Comparison of ENCODE assay signal across 15 cellular contexts in the genomic region with DNA sequence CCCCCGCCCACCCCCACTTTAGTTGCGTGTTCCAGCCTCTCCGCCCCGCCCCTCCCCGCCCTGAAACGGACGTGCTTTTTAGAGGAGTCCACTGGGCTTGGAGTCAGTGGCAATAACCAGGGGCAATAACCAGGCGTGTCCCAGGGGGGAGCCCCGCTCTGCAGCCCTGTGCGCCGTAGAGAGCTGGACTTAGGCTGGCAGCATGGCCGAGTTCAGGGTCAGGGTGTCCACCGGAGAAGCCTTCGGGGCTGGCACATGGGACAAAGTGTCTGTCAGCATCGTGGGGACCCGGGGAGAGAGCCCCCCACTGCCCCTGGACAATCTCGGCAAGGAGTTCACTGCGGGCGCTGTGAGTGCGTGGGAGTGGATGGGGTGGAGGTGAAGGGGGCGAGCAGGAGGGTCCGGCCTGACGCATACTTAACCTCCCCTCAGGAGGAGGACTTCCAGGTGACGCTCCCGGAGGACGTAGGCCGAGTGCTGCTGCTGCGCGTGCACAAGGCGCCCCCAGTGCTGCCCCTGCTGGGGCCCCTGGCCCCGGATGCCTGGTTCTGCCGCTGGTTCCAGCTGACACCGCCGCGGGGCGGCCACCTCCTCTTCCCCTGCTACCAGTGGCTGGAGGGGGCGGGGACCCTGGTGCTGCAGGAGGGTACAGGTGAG. TPM values are rescaled to one million over a fixed set of nuclear protein-coding genes. Genes with fewer than 3 reads are reported as not detected.
DNase-seq lines count a peak whose midpoint lies in the region; ATAC-seq and TF ChIP-seq lines count a peak whose summit lies in the region.
"Had no signal": no experiment of that assay in that cellular context is flagged by ENCODE, and none has a peak within 500 bp of the region (broad histone marks: within the 10 kb centered on the region; RNA-seq: fewer than 3 reads in every experiment).

A gene with protein sequence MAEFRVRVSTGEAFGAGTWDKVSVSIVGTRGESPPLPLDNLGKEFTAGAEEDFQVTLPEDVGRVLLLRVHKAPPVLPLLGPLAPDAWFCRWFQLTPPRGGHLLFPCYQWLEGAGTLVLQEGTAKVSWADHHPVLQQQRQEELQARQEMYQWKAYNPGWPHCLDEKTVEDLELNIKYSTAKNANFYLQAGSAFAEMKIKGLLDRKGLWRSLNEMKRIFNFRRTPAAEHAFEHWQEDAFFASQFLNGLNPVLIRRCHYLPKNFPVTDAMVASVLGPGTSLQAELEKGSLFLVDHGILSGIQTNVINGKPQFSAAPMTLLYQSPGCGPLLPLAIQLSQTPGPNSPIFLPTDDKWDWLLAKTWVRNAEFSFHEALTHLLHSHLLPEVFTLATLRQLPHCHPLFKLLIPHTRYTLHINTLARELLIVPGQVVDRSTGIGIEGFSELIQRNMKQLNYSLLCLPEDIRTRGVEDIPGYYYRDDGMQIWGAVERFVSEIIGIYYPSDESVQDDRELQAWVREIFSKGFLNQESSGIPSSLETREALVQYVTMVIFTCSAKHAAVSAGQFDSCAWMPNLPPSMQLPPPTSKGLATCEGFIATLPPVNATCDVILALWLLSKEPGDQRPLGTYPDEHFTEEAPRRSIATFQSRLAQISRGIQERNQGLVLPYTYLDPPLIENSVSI (plus strand): TSS at position 106 of the 657 bp plus-strand sequence. CDS start 97 bp downstream, at position 203.

- no peak for TF ChIP-seq CTCF in fibroblast of mammary gland (conservative IDR thresholded peaks at IDR 0.05; ENCODE audit: control insufficient read depth, insufficient read depth, low read depth, low read length)
- no peak for TF ChIP-seq CTCF in upper lobe of right lung (IDR thresholded peaks at IDR 0.05)
- no peak for TF ChIP-seq CTCF in MM.1S (IDR thresholded peaks at IDR 0.05; ENCODE audit: low read length)

- H4K91ac ChIP-seq in neuronal stem cell (ENCODE audit: low read depth, low read length, poor library complexity) = no peak within 1 kb of the TSS

- ATAC-seq in right cardiac atrium (peak; percentile 17 to 33), Right ventricle myocardium inferior (no peak), upper lobe of right lung (peak; percentile 79), HG02973 (IDR thresholded peaks at IDR 0.05; ENCODE audit: unreplicated experiment) (no peak)

- DNase-seq in right cardiac atrium = peak in 1 of 3 donors; percentile 67
- DNase-seq in Right ventricle myocardium inferior (ENCODE audit: missing footprints) = no peak
- DNase-seq in fibroblast of mammary gland (ENCODE audit: low read depth) = no peak
- no peak for DNase-seq in neuronal stem cell (ENCODE audit: low spot score)
- DNase-seq in upper lobe of right lung = peak; percentile 92
- no peak for DNase-seq in MM.1S
- DNase-seq in NCI-H1694 (lab: John Stamatoyannopoulos, UW) = no peak
- DNase-seq: activated CD4-positive, alpha-beta T cell treated with anti-CD3 and anti-CD28 coated beads, Interleukin-2, amount 50 U/mL, for 4 hours; activated naive CD4-positive, alpha-beta T cell treated with Interleukin-2 at 50 U/mL for 16 hours; dermis blood vessel endothelial cell; NCI-H1436 treated with DMSO at 0.1 percent for 48 hours; stimulated activated naive CD4-positive, alpha-beta T cell treated with Interleukin-2 at 50 U/mL for 16 hours had no signal

- no peaks in the 10 kb centered on the region for H3K79me2 ChIP-seq in MM.1S (ENCODE audit: low read length)

- no peak within 1 kb of the TSS for H2BK120ac ChIP-seq in neuronal stem cell (ENCODE audit: low read depth, low read length)

- H3K9me3 ChIP-seq in right cardiac atrium (ENCODE audit: control insufficient read depth, low read length) = no peaks in the 10 kb centered on the region
- H3K9me3 ChIP-seq in neuronal stem cell (replicated peaks in 1 of 2; ENCODE audit: control insufficient read depth in 2 of 2, insufficient read depth in 1 of 2, low read depth in 1 of 2, low read length in 2 of 2) = peaks cover 0 to 2% of the 10 kb centered on the region in 2 donors
- H3K9me3 ChIP-seq in upper lobe of right lung = no peaks in the 10 kb centered on the region
- H3K9me3 ChIP-seq in MM.1S (replicated peaks; ENCODE audit: insufficient read depth, low read length) = no peaks in the 10 kb centered on the region

- H3K23ac ChIP-seq in neuronal stem cell (ENCODE audit: low read depth, low read length, poor library complexity) = peak within 1 kb of the TSS; percentile 34

- H3K4me2 ChIP-seq in neuronal stem cell (ENCODE audit: insufficient read depth, low read length, poor library complexity, severe bottlenecking) (peak within 1 kb of the TSS; percentile 31), MM.1S (ENCODE audit: low read depth, low read length) (no peak within 1 kb of the TSS)

- H3K36me3 ChIP-seq in neuronal stem cell (replicated peaks in 1 of 2; ENCODE audit: control insufficient read depth in 2 of 2, insufficient read depth in 2 of 2, low read length in 2 of 2) = no peaks in the 10 kb centered on the region
- H3K36me3 ChIP-seq in upper lobe of right lung = no peaks in the 10 kb centered on the region
- H3K36me3 ChIP-seq in MM.1S (replicated peaks; ENCODE audit: insufficient read depth, low read length) = no peaks in the 10 kb centered on the region

- H2BK15ac ChIP-seq in neuronal stem cell (ENCODE audit: low read length) = peak within 1 kb of the TSS; percentile 21

- H3K9ac ChIP-seq in neuronal stem cell (ENCODE audit: low read depth, low read length, poor library complexity) (peak within 1 kb of the TSS; percentile 44), MM.1S (ENCODE audit: low read length) (no peak within 1 kb of the TSS)

- no peak within 1 kb of the TSS for H2AK5ac ChIP-seq in neuronal stem cell (ENCODE audit: low read depth, low read length)

- peak within 1 kb of the TSS; percentile 8 for H3K18ac ChIP-seq in neuronal stem cell (ENCODE audit: low read length)

- intact Hi-C loops in right cardiac atrium (cut with DNase I) = no loop called here
- intact Hi-C loops in Right ventricle myocardium inferior (cut with DNase I) = no loop called here
- intact Hi-C loops in upper lobe of right lung (cut with DNase I) = no loop called here

- H3K9me2 ChIP-seq in MM.1S (replicated peaks; ENCODE audit: insufficient read depth, low read length) = no peaks in the 10 kb centered on the region

- H3K27ac ChIP-seq in right cardiac atrium (ENCODE audit: low read length) (no peak within 1 kb of the TSS), neuronal stem cell (replicated peaks; ENCODE audit: low read length) (no peak within 1 kb of the TSS), upper lobe of right lung (peak within 1 kb of the TSS; percentile 83), MM.1S (ENCODE audit: low read length) (no peak within 1 kb of the TSS)

- H3F3A ChIP-seq in MM.1S (ENCODE audit: insufficient read depth, low read length) = no peaks in the 10 kb centered on the region

- peak within 1 kb of the TSS; percentile 38 for H3K14ac ChIP-seq in neuronal stem cell (ENCODE audit: low read length)

- H2AFZ ChIP-seq in neuronal stem cell (ENCODE audit: low read length) (no peak within 1 kb of the TSS), MM.1S (ENCODE audit: low read length) (no peak within 1 kb of the TSS)

- H3K27me3 ChIP-seq in right cardiac atrium (ENCODE audit: control insufficient read depth, insufficient read depth) = no peaks in the 10 kb centered on the region
- H3K27me3 ChIP-seq in neuronal stem cell (ENCODE audit: control insufficient read depth in 3 of 3, insufficient read depth in 3 of 3, low read depth in 1 of 3, low read length in 3 of 3) = peaks cover 0 to 18% (median 2%) of the 10 kb centered on the region in 3 experiments
- H3K27me3 ChIP-seq in upper lobe of right lung = peaks cover 13% of the 10 kb centered on the region
- H3K27me3 ChIP-seq in MM.1S (replicated peaks; ENCODE audit: insufficient read depth, low read length) = peaks cover 75% of the 10 kb centered on the region

- no peaks in the 10 kb centered on the region for H3K79me1 ChIP-seq in neuronal stem cell (ENCODE audit: low read depth, low read length)

- H3K4me3 ChIP-seq in right cardiac atrium (ENCODE audit: low read length) = no peak within 1 kb of the TSS
- H3K4me3 ChIP-seq in fibroblast of mammary gland (ENCODE audit: control insufficient read depth, low read depth, low read length) = peak within 1 kb of the TSS; percentile 25
- H3K4me3 ChIP-seq in neuronal stem cell (ENCODE audit: low read length in 2 of 2) = peak within 1 kb of the TSS in 1 of 2 donors; percentile 64
- H3K4me3 ChIP-seq in upper lobe of right lung = peak within 1 kb of the TSS; percentile 55
- no peak within 1 kb of the TSS for H3K4me3 ChIP-seq in MM.1S (ENCODE audit: low read length)

- H4K8ac ChIP-seq in neuronal stem cell (ENCODE audit: low read depth, low read length) = no peak within 1 kb of the TSS

- H2BK12ac ChIP-seq in neuronal stem cell (ENCODE audit: low read length) = no peak within 1 kb of the TSS

- no peak within 1 kb of the TSS for H2BK5ac ChIP-seq in neuronal stem cell (ENCODE audit: low read length)

- H3K4me1 ChIP-seq in right cardiac atrium (ENCODE audit: control insufficient read depth, insufficient read depth, low read length) (peaks cover 2% of the 10 kb centered on the region), neuronal stem cell (ENCODE audit: control insufficient read depth in 2 of 2, insufficient read depth in 1 of 2, low read depth in 1 of 2, low read length in 2 of 2) (peaks cover 0 to 5% of the 10 kb centered on the region in 2 donors), upper lobe of right lung (peaks cover 14% of the 10 kb centered on the region), MM.1S (ENCODE audit: low read length) (no peaks in the 10 kb centered on the region)

- 11% methylated on average over 37 of the region's 37 CpGs for WGBS in right cardiac atrium
- WGBS in neuronal stem cell (ENCODE audit: extremely low coverage in 2 of 2, insufficient read length in 2 of 2, insufficient replicate concordance in 1 of 2), 2 donors = no CpG with 5 or more reads among the region's 37 CpGs

- no peak within 1 kb of the TSS for H3K4ac ChIP-seq in neuronal stem cell (ENCODE audit: low read length)

- H4K20me1 ChIP-seq in MM.1S (ENCODE audit: insufficient read depth, low read length) = no peaks in the 10 kb centered on the region

RNA-seq across cellular contexts. Expression of the gene that starts here (rescaled TPM):
- under 1 TPM; 0.25 to 0.68 (median 0.46) TPM for total RNA-seq in right cardiac atrium
- 0.54 TPM for polyA plus RNA-seq in right cardiac atrium
- total RNA-seq in Right ventricle myocardium inferior = 0.16 TPM
- not detected for polyA plus RNA-seq in neuronal stem cell (2013, experiment 1 of 2)
- polyA plus RNA-seq in neuronal stem cell (2013, experiment 2 of 2) = not detected
- 80.2 TPM for total RNA-seq in upper lobe of right lung
- total RNA-seq: dermis blood vessel endothelial cell, HT1080, myocyte had no signal

Comparison
In these comparisons a context has a peak if more than half of its experiments do, and no peak if none do; other contexts are left out.
1. RNA of the gene that starts here (total RNA-seq): 80.2 TPM in upper lobe of right lung (single experiment); 0.25 to 0.68 TPM in right cardiac atrium and 0.16 TPM in Right ventricle myocardium inferior (single experiment); every median in the first group is over 10 times any median in the second.
2. Peak in ATAC-seq in right cardiac atrium; RNA of the gene not detected or under 1 TPM.
3. H3K4me3 ChIP-seq: peak in fibroblast of mammary gland (single experiment) and upper lobe of right lung (single experiment); none in right cardiac atrium (single experiment) and MM.1S (single experiment).